ENCODE assay signal across 9 cellular contexts in genomic region chrX:48468693-48469691, GRCh38. TPM values are rescaled to one million over a fixed set of nuclear protein-coding genes. Genes with fewer than 3 reads are reported as not detected.
DNase-seq lines count a peak whose midpoint lies in the region; ATAC-seq lines count a peak whose summit lies in the region.
"Had no signal": no experiment of that assay in that cellular context is flagged by ENCODE, and none has a peak within 500 bp of the region (broad histone marks: within the 10 kb centered on the region; RNA-seq: fewer than 3 reads in every experiment).

No MANE protein-coding gene starts in this region.

- H3K27me3 ChIP-seq in ectodermal cell (ENCODE audit: control insufficient read depth, insufficient read depth, low read length, poor library complexity, severe bottlenecking) (no peaks in the 10 kb centered on the region), rectal smooth muscle tissue (ENCODE audit: control insufficient read depth, insufficient read depth, low read length) (no peaks in the 10 kb centered on the region)

- no peak overlapping the region for H3K9ac ChIP-seq in rectal smooth muscle tissue (ENCODE audit: low read length)

- peak; percentile 74 for DNase-seq in activated CD8-positive, alpha-beta memory T cell treated with anti-CD3 and anti-CD28 coated beads for 24 hours
- no peak for DNase-seq in activated CD8-positive, alpha-beta memory T cell treated with anti-CD3 and anti-CD28 coated beads, Interleukin-2, amount 50 U/mL, for 48 hours
- DNase-seq in T-helper 17 cell = peak in 1 of 3 donors; percentile 9
- no peak for DNase-seq in HCEC 1CT
- no peak for DNase-seq in cortex of kidney (lab: John Stamatoyannopoulos, UW)
- no peak for DNase-seq in NCI-H69 (lab: John Stamatoyannopoulos, UW)

- H3K9me3 ChIP-seq in T-helper 17 cell (ENCODE audit: control insufficient read depth, low read length, poor library complexity, severe bottlenecking) (no peaks in the 10 kb centered on the region), ectodermal cell (ENCODE audit: control insufficient read depth, low read length) (no peaks in the 10 kb centered on the region)

- WGBS in ectodermal cell, 2 experiments = 6% methylated on average over 19 to 22 of the region's 23 CpGs

- peak overlapping the region; percentile 23 for H3K4me3 ChIP-seq in ectodermal cell (ENCODE audit: insufficient read depth, low read depth, low read length)
- peak overlapping the region; percentile 42 for H3K4me3 ChIP-seq in rectal smooth muscle tissue (ENCODE audit: low read length)

- peaks cover 4% of the 10 kb centered on the region for H3K36me3 Mint-ChIP-seq in T-helper 17 cell (ENCODE audit: low read depth)

- H3K27ac ChIP-seq in ectodermal cell (ENCODE audit: insufficient read depth, low read depth, low read length, poor library complexity, severe bottlenecking) = no peak overlapping the region
- no peak overlapping the region for H3K27ac ChIP-seq in rectal smooth muscle tissue (ENCODE audit: low read depth, low read length)
- H3K27ac ChIP-seq: C4-2B had no signal

- peak overlapping the region; percentile 95 for H3K27ac Mint-ChIP-seq in T-helper 17 cell

- H3K4me3 Mint-ChIP-seq in T-helper 17 cell = peak overlapping the region; percentile 98

- no peaks in the 10 kb centered on the region for H3K36me3 ChIP-seq in ectodermal cell (ENCODE audit: control insufficient read depth, insufficient read depth, low read length)
- H3K36me3 ChIP-seq in rectal smooth muscle tissue (ENCODE audit: control insufficient read depth, insufficient read depth, low read length) = no peaks in the 10 kb centered on the region

- H3K27me3 Mint-ChIP-seq in T-helper 17 cell = no peaks in the 10 kb centered on the region

- H3K4me1 ChIP-seq in ectodermal cell (ENCODE audit: control insufficient read depth, insufficient read depth, low read length) (peaks cover 23% of the 10 kb centered on the region), rectal smooth muscle tissue (ENCODE audit: control insufficient read depth, insufficient read depth, low read length) (no peaks in the 10 kb centered on the region)

- peak; percentile 54 for ATAC-seq in T-helper 17 cell

- peaks cover 29% of the 10 kb centered on the region for H3K4me1 Mint-ChIP-seq in T-helper 17 cell

RNA-seq across cellular contexts. Expression of gene SLC38A5, which starts 1.1 kb away (rescaled TPM):
- total RNA-seq in T-helper 17 cell = 10 to 100 TPM; 25.2 to 27.7 TPM
- polyA plus RNA-seq in ectodermal cell (2013, experiment 1 of 4) = 11.6 TPM
- polyA plus RNA-seq in ectodermal cell (2013, experiment 2 of 4) = 14.1 TPM
- polyA plus RNA-seq in ectodermal cell (2013, experiment 3 of 4) = 7.0 TPM
- 8.9 TPM for polyA plus RNA-seq in ectodermal cell (2013, experiment 4 of 4)

RNA-seq across cellular contexts. Expression of gene FTSJ1, which starts 7.0 kb away (rescaled TPM):
- total RNA-seq in T-helper 17 cell = 10 to 100 TPM; 59.9 to 70.1 TPM
- 42.8 TPM for polyA plus RNA-seq in ectodermal cell (2013, experiment 1 of 4)
- 41.4 TPM for polyA plus RNA-seq in ectodermal cell (2013, experiment 2 of 4)
- 33.4 TPM for polyA plus RNA-seq in ectodermal cell (2013, experiment 3 of 4)
- 38.0 TPM for polyA plus RNA-seq in ectodermal cell (2013, experiment 4 of 4)

RNA-seq across cellular contexts. Expression of gene PORCN, which starts 39.8 kb away (rescaled TPM):
- 10 to 100 TPM; 13.3 to 18.0 TPM for total RNA-seq in T-helper 17 cell
- polyA plus RNA-seq in ectodermal cell (2013, experiment 1 of 4) = 14.6 TPM
- 15.3 TPM for polyA plus RNA-seq in ectodermal cell (2013, experiment 2 of 4)
- polyA plus RNA-seq in ectodermal cell (2013, experiment 3 of 4) = 14.5 TPM
- polyA plus RNA-seq in ectodermal cell (2013, experiment 4 of 4) = 17.3 TPM

RNA-seq across cellular contexts. Expression of gene EBP, which starts 52.6 kb away (rescaled TPM):
- 10 to 100 TPM; 43.9 to 53.6 TPM for total RNA-seq in T-helper 17 cell
- 129 TPM for polyA plus RNA-seq in ectodermal cell (2013, experiment 1 of 4)
- polyA plus RNA-seq in ectodermal cell (2013, experiment 2 of 4) = 123 TPM
- polyA plus RNA-seq in ectodermal cell (2013, experiment 3 of 4) = 118 TPM
- 123 TPM for polyA plus RNA-seq in ectodermal cell (2013, experiment 4 of 4)

RNA-seq across cellular contexts. Expression of gene SSX4B, which starts 57.2 kb away (rescaled TPM):
- not detected for total RNA-seq in T-helper 17 cell
- polyA plus RNA-seq in ectodermal cell (2013, experiment 1 of 4) = not detected
- not detected for polyA plus RNA-seq in ectodermal cell (2013, experiment 2 of 4)
- not detected for polyA plus RNA-seq in ectodermal cell (2013, experiment 3 of 4)
- not detected for polyA plus RNA-seq in ectodermal cell (2013, experiment 4 of 4)
